Comparison of ENCODE assay signal across 9 cellular contexts in genomic region chr18:12911025-12911927, GRCh38. TPM values are rescaled to one million over a fixed set of nuclear protein-coding genes. Genes with fewer than 3 reads are reported as not detected.
DNase-seq lines count a peak whose midpoint lies in the region; ATAC-seq and TF ChIP-seq lines count a peak whose summit lies in the region.
"Had no signal": no experiment of that assay in that cellular context is flagged by ENCODE, and none has a peak within 500 bp of the region (broad histone marks: within the 10 kb centered on the region; RNA-seq: fewer than 3 reads in every experiment).

No MANE protein-coding gene starts in this region.

- no peak overlapping the region for H3K27ac Mint-ChIP-seq in CD4-positive, alpha-beta T cell

- peak overlapping the region; percentile 9 for H2BK15ac ChIP-seq in neuronal stem cell (ENCODE audit: low read length)

- WGBS in neuronal stem cell (ENCODE audit: extremely low coverage in 2 of 2, insufficient read length in 2 of 2, insufficient replicate concordance in 1 of 2), 2 donors: no CpG with 5 or more reads among the region's 75 CpGs
- WGBS in testis, 2 donors: 26 to 43% methylated on average over 10 to 61 of the region's 75 CpGs

- H3K4ac ChIP-seq in neuronal stem cell (ENCODE audit: low read length): no peak overlapping the region

- H3K14ac ChIP-seq in neuronal stem cell (ENCODE audit: low read length): peak overlapping the region; percentile 89

- H3K27ac ChIP-seq in CD4-positive, alpha-beta T cell (ENCODE audit: low read depth, low read length): no peak overlapping the region
- H3K27ac ChIP-seq in neuronal stem cell (replicated peaks; ENCODE audit: low read length) (no peak overlapping the region), testis (no peak overlapping the region)
- H3K27ac ChIP-seq: SJSA1 had no signal

- peak overlapping the region; percentile 66 for H3K4me3 Mint-ChIP-seq in CD4-positive, alpha-beta T cell

- H3K4me1 Mint-ChIP-seq in CD4-positive, alpha-beta T cell (ENCODE audit: low read depth): peaks cover 4% of the 10 kb centered on the region

- peak overlapping the region; percentile 24 for H2BK12ac ChIP-seq in neuronal stem cell (ENCODE audit: low read length)

- intact Hi-C loops in CD4-positive, alpha-beta T cell (cut with DNase I, micrococcal nuclease): no loop called here
- intact Hi-C loops in testis (cut with DNase I; ENCODE audit: low total_unique reads): no loop called here

- H3K4me3 ChIP-seq in neuronal stem cell (ENCODE audit: low read length in 2 of 2): no peak overlapping the region
- H3K4me3 ChIP-seq in testis: peak overlapping the region; percentile 34 to 58
- H3K4me3 ChIP-seq: SJSA1 had no signal

- no peaks in the 10 kb centered on the region for H3K9me3 Mint-ChIP-seq in CD4-positive, alpha-beta T cell

- no peaks in the 10 kb centered on the region for H3K9me3 ChIP-seq in CD4-positive, alpha-beta T cell (ENCODE audit: control insufficient read depth, low read length)
- H3K9me3 ChIP-seq in neuronal stem cell (replicated peaks in 1 of 2; ENCODE audit: control insufficient read depth in 2 of 2, insufficient read depth in 1 of 2, low read depth in 1 of 2, low read length in 2 of 2) (peaks cover 0 to 2% of the 10 kb centered on the region in 2 donors), testis (no peaks in the 10 kb centered on the region)

- no peaks in the 10 kb centered on the region for H3K36me3 Mint-ChIP-seq in CD4-positive, alpha-beta T cell (ENCODE audit: low read depth)

- H3K27me3 Mint-ChIP-seq in CD4-positive, alpha-beta T cell: no peaks in the 10 kb centered on the region

- H3K23ac ChIP-seq in neuronal stem cell (ENCODE audit: low read depth, low read length, poor library complexity): peak overlapping the region; percentile 11

- POLR2A ChIA-PET in CD4-positive, alpha-beta T cell (lab: Charles Lee): interaction anchor here (0.7 to 1.7 kb wide), 6 partner anchors 10 to 587 kb away, joined by 3 to 7 read pairs (median 4); partner anchors contain the start of genes AFG3L2, PTPN2 and SEH1L

- no peak overlapping the region for H4K91ac ChIP-seq in neuronal stem cell (ENCODE audit: low read depth, low read length, poor library complexity)

- no peak overlapping the region for H3K4me2 ChIP-seq in neuronal stem cell (ENCODE audit: insufficient read depth, low read length, poor library complexity, severe bottlenecking)

- H3K18ac ChIP-seq in neuronal stem cell (ENCODE audit: low read length): peak overlapping the region; percentile 71

- H4K8ac ChIP-seq in neuronal stem cell (ENCODE audit: low read depth, low read length): peak overlapping the region; percentile 43

- H3K36me3 ChIP-seq in neuronal stem cell (replicated peaks in 1 of 2; ENCODE audit: control insufficient read depth in 2 of 2, insufficient read depth in 2 of 2, low read length in 2 of 2) (no peaks in the 10 kb centered on the region), testis (ENCODE audit: low read depth, missing control alignments) (no peaks in the 10 kb centered on the region)
- H3K36me3 ChIP-seq: SJSA1 had no signal

- peak overlapping the region; percentile 44 for H3K9ac ChIP-seq in neuronal stem cell (ENCODE audit: low read depth, low read length, poor library complexity)

- TF ChIP-seq CTCF in CD4-positive, alpha-beta T cell (IDR thresholded peaks at IDR 0.05): no peak
- no peak for TF ChIP-seq CTCF in testis (IDR thresholded peaks at IDR 0.05)

- peak in 9 of 10 experiments; percentile 21 to 64 (median 44) for DNase-seq in CD4-positive, alpha-beta T cell
- peak; percentile 68 for DNase-seq in activated CD4-positive, alpha-beta T cell treated with anti-CD3 and anti-CD28 coated beads for 48 hours
- peak; percentile 20 for DNase-seq in effector CD8-positive, alpha-beta T cell (lab: John Stamatoyannopoulos, UW)
- DNase-seq in neuronal stem cell (ENCODE audit: low spot score) (no peak), testis (peak; percentile 33), SK-N-DZ (ENCODE audit: low spot score) (no peak), NCI-H128 (lab: John Stamatoyannopoulos, UW; ENCODE audit: unreplicated experiment) (no peak)

- H2AFZ ChIP-seq in neuronal stem cell (ENCODE audit: low read length): peak overlapping the region; percentile 24

- TF ChIP-seq POLR2A in testis (IDR thresholded peaks at IDR 0.05): no peak

- H3K27me3 ChIP-seq in CD4-positive, alpha-beta T cell (ENCODE audit: control insufficient read depth, insufficient read depth, low read length): no peaks in the 10 kb centered on the region
- H3K27me3 ChIP-seq in neuronal stem cell (ENCODE audit: control insufficient read depth in 3 of 3, insufficient read depth in 3 of 3, low read depth in 1 of 3, low read length in 3 of 3) (no peaks in the 10 kb centered on the region), testis (no peaks in the 10 kb centered on the region)
- H3K27me3 ChIP-seq: SJSA1 had no signal

- peak; percentile 84 for ATAC-seq in CD4-positive, alpha-beta T cell (ENCODE audit: poor library complexity)
- no peak for ATAC-seq in HG02981 (IDR thresholded peaks at IDR 0.05; ENCODE audit: unreplicated experiment)

- peak overlapping the region; percentile 71 for H2AK5ac ChIP-seq in neuronal stem cell (ENCODE audit: low read depth, low read length)

- no peak overlapping the region for H2BK120ac ChIP-seq in neuronal stem cell (ENCODE audit: low read depth, low read length)

- H3K4me1 ChIP-seq in neuronal stem cell (ENCODE audit: control insufficient read depth in 2 of 2, insufficient read depth in 1 of 2, low read depth in 1 of 2, low read length in 2 of 2) (peaks cover 3% of the 10 kb centered on the region in 2 donors), testis (peaks cover 8% of the 10 kb centered on the region)

- no peak overlapping the region for H2BK5ac ChIP-seq in neuronal stem cell (ENCODE audit: low read length)

- CTCF ChIA-PET in CD4-positive, alpha-beta T cell (lab: Charles Lee): no interaction called here

- H3K79me1 ChIP-seq in neuronal stem cell (ENCODE audit: low read depth, low read length): no peaks in the 10 kb centered on the region

RNA-seq across cellular contexts. Expression of gene PTPN2, which starts 27.2 kb away (rescaled TPM):
- 10 to 100 TPM; 49.4 to 53.8 TPM for total RNA-seq in CD4-positive, alpha-beta T cell
- 32.5 TPM for polyA plus RNA-seq in neuronal stem cell (2013, experiment 1 of 2)
- 32.5 TPM for polyA plus RNA-seq in neuronal stem cell (2013, experiment 2 of 2)
- total RNA-seq in testis: 10 to 100 TPM; 37.4 to 41.5 TPM
- 24.5 TPM for polyA plus RNA-seq in testis (ENCODE audit: insufficient read depth, low read depth, low replicate concordance)
- 31.0 and 32.8 TPM in 2 replicates for polyA plus RNA-seq in SK-N-DZ (2014; cell fraction: cytosol; rRNA removed)
- polyA plus RNA-seq in SK-N-DZ (2014; cell fraction: nucleus; rRNA removed): 49.3 and 59.3 TPM in 2 replicates

RNA-seq across cellular contexts. Expression of gene SEH1L, which starts 36.5 kb away (rescaled TPM):
- 10 to 100 TPM; 23.9 to 26.7 TPM for total RNA-seq in CD4-positive, alpha-beta T cell
- polyA plus RNA-seq in neuronal stem cell (2013, experiment 1 of 2): 23.1 TPM
- polyA plus RNA-seq in neuronal stem cell (2013, experiment 2 of 2): 22.2 TPM
- 10 to 100 TPM; 37.1 to 43.5 TPM for total RNA-seq in testis
- 33.5 TPM for polyA plus RNA-seq in testis (ENCODE audit: insufficient read depth, low read depth, low replicate concordance)
- polyA plus RNA-seq in SK-N-DZ (2014; cell fraction: cytosol; rRNA removed): 23.4 and 31.9 TPM in 2 replicates
- polyA plus RNA-seq in SK-N-DZ (2014; cell fraction: nucleus; rRNA removed): 23.3 and 28.1 TPM in 2 replicates

Comparison
In these comparisons a context has a peak if more than half of its experiments do, and no peak if none do; other contexts are left out.
1. DNase-seq: peak in CD4-positive, alpha-beta T cell (9 of 10), activated CD4-positive, alpha-beta T cell treated with anti-CD3 and anti-CD28 coated beads for 48 hours (single experiment), effector CD8-positive, alpha-beta T cell (single experiment) and testis (single experiment); none in neuronal stem cell (single experiment), SK-N-DZ (single experiment) and NCI-H128 (single experiment).
2. H3K4me3 ChIP-seq: peak in testis (2 of 2); none in neuronal stem cell (0 of 2).